Comparison of ENCODE assay signal across 11 cellular contexts in the genomic region with DNA sequence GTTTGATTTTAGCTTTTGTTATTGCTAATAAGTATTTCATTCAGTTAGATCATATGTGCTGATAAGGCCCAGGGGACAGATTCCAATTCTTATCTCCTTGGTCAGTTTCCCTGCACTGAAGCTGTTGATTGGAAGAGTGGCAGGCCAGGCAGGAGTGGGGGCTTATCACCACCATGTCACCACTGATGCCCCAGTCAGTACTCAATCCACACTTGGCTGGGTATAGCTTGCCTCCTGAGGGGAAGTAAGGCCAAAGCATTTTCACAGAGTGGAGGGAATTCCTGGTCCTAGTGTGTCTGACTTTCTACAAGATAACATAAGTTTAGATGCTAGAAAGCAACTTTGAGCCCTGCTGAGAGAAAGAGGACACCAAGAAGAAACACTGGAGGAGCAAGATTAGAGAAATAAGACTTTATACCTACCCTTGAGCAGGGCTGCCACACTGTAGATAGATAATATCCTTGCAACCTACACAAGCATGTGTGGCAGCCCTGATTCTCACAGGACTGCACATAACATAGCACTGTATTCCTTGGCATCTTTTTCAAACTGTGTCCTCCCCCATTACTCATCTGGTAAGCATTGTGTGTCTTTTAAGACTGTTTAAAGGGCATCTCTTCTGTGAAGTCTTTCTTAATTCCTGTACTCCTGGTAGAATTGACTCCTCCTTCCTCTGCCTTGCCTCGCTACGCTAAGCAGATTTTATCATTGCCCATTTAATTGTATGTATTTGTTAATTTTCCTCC. TPM values are rescaled to one million over a fixed set of nuclear protein-coding genes. Genes with fewer than 3 reads are reported as not detected.
DNase-seq lines count a peak whose midpoint lies in the region; ATAC-seq and TF ChIP-seq lines count a peak whose summit lies in the region.
"Had no signal": no experiment of that assay in that cellular context is flagged by ENCODE, and none has a peak within 500 bp of the region (broad histone marks: within the 10 kb centered on the region; RNA-seq: fewer than 3 reads in every experiment).

No MANE protein-coding gene starts in this region.

- no peaks in the 10 kb centered on the region for H3K27me3 Mint-ChIP-seq in activated CD8-positive, alpha-beta memory T cell treated with anti-CD3 and anti-CD28 coated beads, Interleukin-2, amount 10 ng/mL, durations not matched to agents 7 days and 5 days
- H3K27me3 Mint-ChIP-seq in activated CD8-positive, alpha-beta T cell treated with anti-CD3 and anti-CD28 coated beads, Interleukin-2, amount 10 ng/mL, durations not matched to agents 7 days and 5 days (ENCODE audit: low read depth): no peaks in the 10 kb centered on the region

- peaks cover 0 to 44% (median 5%) of the 10 kb centered on the region in 3 donors for H3K4me1 ChIP-seq in gastroesophageal sphincter
- H3K4me1 ChIP-seq in tibial nerve: peaks cover 0 to 34% (median 9%) of the 10 kb centered on the region in 4 donors

- CTCF ChIA-PET in activated CD8-positive, alpha-beta memory T cell treated with anti-CD3 and anti-CD28 coated beads, Interleukin-2, amount 10 ng/mL, durations not matched to agents 7 days and 5 days (lab: Charles Lee): interaction anchor here (1.1 to 5.7 kb wide), 17 partner anchors 12 to 264 kb away, joined by 3 to 134 read pairs (median 7); a partner anchor contains a TSS
- CTCF ChIA-PET in activated CD8-positive, alpha-beta T cell treated with anti-CD3 and anti-CD28 coated beads, Interleukin-2, amount 10 ng/mL, durations not matched to agents 7 days and 5 days (lab: Charles Lee): interaction anchor here (0.8 to 9.0 kb wide), 18 partner anchors 9 to 262 kb away, joined by 3 to 264 read pairs (median 4); a partner anchor contains a TSS

- no peak for DNase-seq in activated CD8-positive, alpha-beta memory T cell treated with anti-CD3 and anti-CD28 coated beads, Interleukin-2, amount 10 ng/mL, durations not matched to agents 7 days and 5 days
- no peak for DNase-seq in activated CD8-positive, alpha-beta memory T cell treated with anti-CD3 and anti-CD28 coated beads for 24 hours
- no peak for DNase-seq in activated CD8-positive, alpha-beta T cell treated with anti-CD3 and anti-CD28 coated beads, Interleukin-2, amount 10 ng/mL, durations not matched to agents 7 days and 5 days
- DNase-seq in tibial nerve (ENCODE audit: low spot score in 2 of 2): no peak
- no peak for DNase-seq in NCI-H1417 (lab: John Stamatoyannopoulos, UW)
- DNase-seq: activated CD4-positive, alpha-beta T cell treated with anti-CD3 and anti-CD28 coated beads for 4 hours; NCI-H2171 treated with DMSO at 0.1 percent for 48 hours had no signal

- peak overlapping the region in 3 of 4 donors; percentile 35 to 55 (median 46) for H3K27ac ChIP-seq in gastroesophageal sphincter
- peak overlapping the region in 12 of 21 experiments; percentile 8 to 90 (median 54) for H3K27ac ChIP-seq in skin epidermis
- H3K27ac ChIP-seq in tibial nerve: peak overlapping the region in 1 of 4 donors; percentile 1

- POLR2A ChIA-PET in activated CD8-positive, alpha-beta T cell treated with anti-CD3 and anti-CD28 coated beads, Interleukin-2, amount 10 ng/mL, durations not matched to agents 7 days and 5 days (lab: Charles Lee): interaction anchor here (0.7 to 2.0 kb wide), 9 partner anchors 12 to 227 kb away, joined by 3 to 18 read pairs (median 7); a partner anchor contains a TSS

- H3K27ac Mint-ChIP-seq in activated CD8-positive, alpha-beta memory T cell treated with anti-CD3 and anti-CD28 coated beads, Interleukin-2, amount 10 ng/mL, durations not matched to agents 7 days and 5 days: peak overlapping the region; percentile 96
- H3K27ac Mint-ChIP-seq in activated CD8-positive, alpha-beta T cell treated with anti-CD3 and anti-CD28 coated beads, Interleukin-2, amount 10 ng/mL, durations not matched to agents 7 days and 5 days: peak overlapping the region; percentile 88

- peaks cover 73% of the 10 kb centered on the region for H3K4me1 Mint-ChIP-seq in activated CD8-positive, alpha-beta memory T cell treated with anti-CD3 and anti-CD28 coated beads, Interleukin-2, amount 10 ng/mL, durations not matched to agents 7 days and 5 days
- H3K4me1 Mint-ChIP-seq in activated CD8-positive, alpha-beta T cell treated with anti-CD3 and anti-CD28 coated beads, Interleukin-2, amount 10 ng/mL, durations not matched to agents 7 days and 5 days (ENCODE audit: low read depth): peaks cover 58% of the 10 kb centered on the region
- H3K4me1 Mint-ChIP-seq: neural crest cell had no signal

- no peak for TF ChIP-seq POLR2A in gastroesophageal sphincter (IDR thresholded peaks at IDR 0.05)
- TF ChIP-seq POLR2A in tibial nerve (IDR thresholded peaks at IDR 0.05): no peak

- WGBS in gastroesophageal sphincter (ENCODE audit: low coverage in 1 of 2), 2 donors: 69 to 73% methylated on average over 2 of the region's 2 CpGs
- 86 to 91% methylated on average over 2 of the region's 2 CpGs for WGBS in tibial nerve, 2 donors

- no peak for TF ChIP-seq EP300 in gastroesophageal sphincter (IDR thresholded peaks at IDR 0.05)
- TF ChIP-seq EP300 in tibial nerve (IDR thresholded peaks at IDR 0.05): no peak

- H3K9me3 ChIP-seq in gastroesophageal sphincter (no peaks in the 10 kb centered on the region), tibial nerve (no peaks in the 10 kb centered on the region)

- no peak overlapping the region for H3K4me3 ChIP-seq in gastroesophageal sphincter
- H3K4me3 ChIP-seq in skin epidermis: no peak overlapping the region
- H3K4me3 ChIP-seq in tibial nerve: no peak overlapping the region

- no peaks in the 10 kb centered on the region for H3K27me3 ChIP-seq in gastroesophageal sphincter
- H3K27me3 ChIP-seq in tibial nerve: no peaks in the 10 kb centered on the region

- H3K4me3 Mint-ChIP-seq in activated CD8-positive, alpha-beta memory T cell treated with anti-CD3 and anti-CD28 coated beads, Interleukin-2, amount 10 ng/mL, durations not matched to agents 7 days and 5 days: peak overlapping the region; percentile 90
- peak overlapping the region; percentile 92 for H3K4me3 Mint-ChIP-seq in activated CD8-positive, alpha-beta T cell treated with anti-CD3 and anti-CD28 coated beads, Interleukin-2, amount 10 ng/mL, durations not matched to agents 7 days and 5 days
- H3K4me3 Mint-ChIP-seq: neural crest cell had no signal

- H3K36me3 Mint-ChIP-seq in activated CD8-positive, alpha-beta memory T cell treated with anti-CD3 and anti-CD28 coated beads, Interleukin-2, amount 10 ng/mL, durations not matched to agents 7 days and 5 days: peaks cover 74% of the 10 kb centered on the region
- H3K36me3 Mint-ChIP-seq in activated CD8-positive, alpha-beta T cell treated with anti-CD3 and anti-CD28 coated beads, Interleukin-2, amount 10 ng/mL, durations not matched to agents 7 days and 5 days (ENCODE audit: low read depth): peaks cover 85% of the 10 kb centered on the region

- peaks cover 12% of the 10 kb centered on the region for H3K9me3 Mint-ChIP-seq in activated CD8-positive, alpha-beta memory T cell treated with anti-CD3 and anti-CD28 coated beads, Interleukin-2, amount 10 ng/mL, durations not matched to agents 7 days and 5 days (ENCODE audit: low read depth)
- peaks cover 15% of the 10 kb centered on the region for H3K9me3 Mint-ChIP-seq in activated CD8-positive, alpha-beta T cell treated with anti-CD3 and anti-CD28 coated beads, Interleukin-2, amount 10 ng/mL, durations not matched to agents 7 days and 5 days (ENCODE audit: insufficient read depth)
- H3K9me3 Mint-ChIP-seq: neural crest cell had no signal

- H3K36me3 ChIP-seq in gastroesophageal sphincter: peaks cover 0 to 36% of the 10 kb centered on the region in 2 donors
- peaks cover 0 to 33% (median 0%) of the 10 kb centered on the region in 3 donors for H3K36me3 ChIP-seq in tibial nerve

- TF ChIP-seq CTCF in gastroesophageal sphincter (IDR thresholded peaks at IDR 0.05): no peak
- no peak for TF ChIP-seq CTCF in tibial nerve (IDR thresholded peaks at IDR 0.05)

- no peak for ATAC-seq in activated CD8-positive, alpha-beta memory T cell treated with anti-CD3 and anti-CD28 coated beads, Interleukin-2, amount 10 ng/mL, durations not matched to agents 7 days and 5 days
- no peak for ATAC-seq in activated CD8-positive, alpha-beta T cell treated with anti-CD3 and anti-CD28 coated beads, Interleukin-2, amount 10 ng/mL, durations not matched to agents 7 days and 5 days
- no peak for ATAC-seq in gastroesophageal sphincter
- no peak for ATAC-seq in HG03521 (IDR thresholded peaks at IDR 0.05; ENCODE audit: unreplicated experiment)

RNA-seq across cellular contexts. Expression of a gene that starts 24.3 kb away (rescaled TPM):
- 10 to 100 TPM; 44.9 to 47.4 TPM for total RNA-seq in activated CD8-positive, alpha-beta memory T cell treated with anti-CD3 and anti-CD28 coated beads, Interleukin-2, amount 10 ng/mL, durations not matched to agents 7 days and 5 days
- 10 to 100 TPM; 68.2 to 69.1 TPM for total RNA-seq in activated CD8-positive, alpha-beta T cell treated with anti-CD3 and anti-CD28 coated beads, Interleukin-2, amount 10 ng/mL, durations not matched to agents 7 days and 5 days
- total RNA-seq in gastroesophageal sphincter (10 to 100 TPM; 10.2 to 13.2 (median 12.4) TPM), tibial nerve (10 to 100 TPM; 11.4 to 14.9 (median 13.1) TPM)

RNA-seq across cellular contexts. Expression of a gene that starts 24.6 kb away (rescaled TPM):
- total RNA-seq in activated CD8-positive, alpha-beta memory T cell treated with anti-CD3 and anti-CD28 coated beads, Interleukin-2, amount 10 ng/mL, durations not matched to agents 7 days and 5 days: 10 to 100 TPM; 13.9 to 23.8 TPM
- total RNA-seq in activated CD8-positive, alpha-beta T cell treated with anti-CD3 and anti-CD28 coated beads, Interleukin-2, amount 10 ng/mL, durations not matched to agents 7 days and 5 days: 10 to 100 TPM; 18.2 to 20.5 TPM
- total RNA-seq in gastroesophageal sphincter (10 to 100 TPM; 31.4 to 40.0 (median 36.8) TPM), tibial nerve (10 to 100 TPM; 11.4 to 20.5 (median 19.1) TPM)
